3 cellular contexts compared by ENCODE assay signal in genomic region chr22:38400251-38400650, GRCh38. TPM values are rescaled to one million over a fixed set of nuclear protein-coding genes. Genes with fewer than 3 reads are reported as not detected.
"Had no signal": no experiment of that assay in that cellular context is flagged by ENCODE, and none has a peak within 500 bp of the region (broad histone marks: within the 10 kb centered on the region; RNA-seq: fewer than 3 reads in every experiment).

No MANE protein-coding gene starts in this region.

RNA-seq across cellular contexts. Expression of gene KCNJ4, which starts 54.7 kb away (rescaled TPM):
- polyA plus RNA-seq: esophagus; fibroblast of lung; naive thymus-derived CD8-positive, alpha-beta T cell had no signal
